1 cellular context compared by ENCODE assay signal in the genomic region with DNA sequence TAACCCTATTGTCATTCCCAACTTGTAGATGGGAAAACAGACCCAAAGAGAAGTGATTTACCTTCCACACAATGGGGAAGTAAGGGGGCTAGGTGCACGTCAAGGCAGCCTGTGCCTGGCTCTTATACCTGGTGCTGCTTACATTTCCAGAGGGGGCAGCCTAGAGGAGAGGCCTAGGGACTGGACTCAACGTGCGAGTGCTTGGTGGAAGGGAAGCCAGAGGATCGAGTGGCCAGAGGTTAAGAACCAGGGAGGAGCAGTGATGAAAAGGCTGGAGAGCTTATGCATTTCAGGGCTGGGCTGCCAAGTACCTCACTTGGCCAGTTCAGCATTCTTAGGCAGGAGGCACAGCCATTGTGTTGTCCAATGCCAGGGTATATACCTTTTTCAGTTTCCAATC. TPM values are rescaled to one million over a fixed set of nuclear protein-coding genes. Genes with fewer than 3 reads are reported as not detected.
"Had no signal": no experiment of that assay in that cellular context is flagged by ENCODE, and none has a peak within 500 bp of the region (broad histone marks: within the 10 kb centered on the region; RNA-seq: fewer than 3 reads in every experiment).

No MANE protein-coding gene starts in this region.

RNA-seq across cellular contexts. Expression of a gene that starts 30.8 kb away (rescaled TPM):
- total RNA-seq: ascending aorta had no signal
